ENCODE assay signal across 27 cellular contexts in genomic region chr10:81472927-81473470, GRCh38.
"Had no signal": no experiment of that assay in that cellular context is flagged by ENCODE, and none has a peak within 500 bp of the region (broad histone marks: within the 10 kb centered on the region; RNA-seq: fewer than 3 reads in every experiment).

No MANE protein-coding gene starts in this region.

- H3K4me1 ChIP-seq: left lung, psoas muscle, right atrium auricular region, tibial artery had no signal

- H3K4me1 Mint-ChIP-seq: activated naive CD8-positive, alpha-beta T cell treated with anti-CD3 and anti-CD28 coated beads, Interleukin-2, amount 10 ng/mL, durations not matched to agents 7 days and 5 days; immature natural killer cell; naive B cell; T-cell had no signal

- H3K9me3 Mint-ChIP-seq: activated naive CD8-positive, alpha-beta T cell treated with anti-CD3 and anti-CD28 coated beads, Interleukin-2, amount 10 ng/mL, durations not matched to agents 7 days and 5 days; stimulated activated naive CD8-positive, alpha-beta T cell treated with anti-CD3 and anti-CD28 coated beads, Interleukin-15, Interleukin-2, amounts not matched to agents 100 ng/mL and 50 ng/mL, for 24 hours; T-helper 2 cell treated with Interferon-gamma antibody and Interleukin-4, amounts not matched to agents 5 μg/mL and 100 μg/mL, for 36 hours had no signal

- H3K9me3 ChIP-seq: neutrophil, ovary, psoas muscle, tibial artery had no signal

- H3K27me3 ChIP-seq: hepatocyte, left lung, neutrophil, ovary, right atrium auricular region, tibial artery had no signal

- H3K36me3 Mint-ChIP-seq: activated naive CD8-positive, alpha-beta T cell treated with anti-CD3 and anti-CD28 coated beads, Interleukin-2, amount 10 ng/mL, durations not matched to agents 7 days and 5 days; immature natural killer cell; naive B cell; T-cell had no signal

- H3K4me3 Mint-ChIP-seq: activated naive CD8-positive, alpha-beta T cell treated with anti-CD3 and anti-CD28 coated beads, Interleukin-2, amount 10 ng/mL, durations not matched to agents 7 days and 5 days; activated T-cell treated with anti-CD3 and anti-CD28 coated beads, Interleukin-2, amount 50 U/mL, for 24 hours; dendritic cell treated with granulocyte-macrophage colony-stimulating factor and Interleukin-4, amounts not matched to agents 40 ng/mL and 50 ng/mL, for 4 days; immature natural killer cell; naive B cell; stimulated activated naive CD8-positive, alpha-beta T cell treated with anti-CD3 and anti-CD28 coated beads, Interleukin-15, Interleukin-2, amounts not matched to agents 100 ng/mL and 50 ng/mL, for 24 hours; T-cell; T-helper 2 cell treated with Interferon-gamma antibody and Interleukin-4, amounts not matched to agents 5 μg/mL and 100 μg/mL, for 36 hours had no signal

- H3K27me3 Mint-ChIP-seq: activated naive CD8-positive, alpha-beta T cell treated with anti-CD3 and anti-CD28 coated beads, Interleukin-2, amount 10 ng/mL, durations not matched to agents 7 days and 5 days; activated T-cell treated with anti-CD3 and anti-CD28 coated beads, Interleukin-2, amount 50 U/mL, for 24 hours; dendritic cell treated with granulocyte-macrophage colony-stimulating factor and Interleukin-4, amounts not matched to agents 40 ng/mL and 50 ng/mL, for 4 days; naive B cell; stimulated activated naive CD8-positive, alpha-beta T cell treated with anti-CD3 and anti-CD28 coated beads, Interleukin-15, Interleukin-2, amounts not matched to agents 100 ng/mL and 50 ng/mL, for 24 hours; T-cell had no signal

- H3K36me3 ChIP-seq: left lung, neutrophil, ovary, right atrium auricular region, tibial artery had no signal

- H3K27ac ChIP-seq: hepatocyte, left lung, neutrophil, ovary, psoas muscle, right atrium auricular region, tibial artery, VCaP had no signal

- DNase-seq: activated CD4-positive, alpha-beta T cell treated with anti-CD3 and anti-CD28 coated beads for 1 hour; activated CD8-positive, alpha-beta memory T cell treated with anti-CD3 and anti-CD28 coated beads, Interleukin-2, amount 50 U/mL, for 4 hours; activated naive CD4-positive, alpha-beta T cell; activated naive CD8-positive, alpha-beta T cell treated with anti-CD3 and anti-CD28 coated beads, Interleukin-2, amount 10 ng/mL, durations not matched to agents 7 days and 5 days; activated T-cell treated with anti-CD3 and anti-CD28 coated beads, Interleukin-2, amount 50 U/mL, for 24 hours; amniotic stem cell; effector CD8-positive, alpha-beta T cell; foreskin melanocyte; immature natural killer cell; naive B cell; ovary; psoas muscle; stimulated activated CD4-positive, alpha-beta T cell treated with anti-CD3 and anti-CD28 coated beads, Interleukin-12 subunit alpha, Interleukin-12 subunit beta, amount 100 ng/mL, for 4 hours; stimulated activated CD4-positive, alpha-beta T cell treated with anti-CD3 and anti-CD28 coated beads, Interleukin-4, amount 100 ng/mL, for 4 hours; substantia nigra; T-cell had no signal

- H3K27ac Mint-ChIP-seq: activated naive CD8-positive, alpha-beta T cell treated with anti-CD3 and anti-CD28 coated beads, Interleukin-2, amount 10 ng/mL, durations not matched to agents 7 days and 5 days; activated T-cell treated with anti-CD3 and anti-CD28 coated beads, Interleukin-2, amount 50 U/mL, for 24 hours; activated T-helper 2 cell treated with anti-CD3 and anti-CD28 coated beads, Interferon-gamma antibody, Interleukin-2, Interleukin-4, amounts not matched to agents 10 μg/mL and 5 μg/mL and 100 μg/mL, durations not matched to agents 14 hours and 24 hours and 36 hours; dendritic cell treated with granulocyte-macrophage colony-stimulating factor and Interleukin-4, amounts not matched to agents 40 ng/mL and 50 ng/mL, for 4 days; immature natural killer cell; naive B cell; stimulated activated naive CD8-positive, alpha-beta T cell treated with anti-CD3 and anti-CD28 coated beads, Interleukin-15, Interleukin-2, amounts not matched to agents 100 ng/mL and 50 ng/mL, for 24 hours; T-cell; T-helper 2 cell treated with Interferon-gamma antibody and Interleukin-4, amounts not matched to agents 5 μg/mL and 100 μg/mL, for 36 hours had no signal

- H3K4me3 ChIP-seq: hepatocyte, left lung, lung, ovary, psoas muscle, right atrium auricular region, tibial artery had no signal
